Comparison of ENCODE assay signal across 8 cellular contexts in the genomic region with DNA sequence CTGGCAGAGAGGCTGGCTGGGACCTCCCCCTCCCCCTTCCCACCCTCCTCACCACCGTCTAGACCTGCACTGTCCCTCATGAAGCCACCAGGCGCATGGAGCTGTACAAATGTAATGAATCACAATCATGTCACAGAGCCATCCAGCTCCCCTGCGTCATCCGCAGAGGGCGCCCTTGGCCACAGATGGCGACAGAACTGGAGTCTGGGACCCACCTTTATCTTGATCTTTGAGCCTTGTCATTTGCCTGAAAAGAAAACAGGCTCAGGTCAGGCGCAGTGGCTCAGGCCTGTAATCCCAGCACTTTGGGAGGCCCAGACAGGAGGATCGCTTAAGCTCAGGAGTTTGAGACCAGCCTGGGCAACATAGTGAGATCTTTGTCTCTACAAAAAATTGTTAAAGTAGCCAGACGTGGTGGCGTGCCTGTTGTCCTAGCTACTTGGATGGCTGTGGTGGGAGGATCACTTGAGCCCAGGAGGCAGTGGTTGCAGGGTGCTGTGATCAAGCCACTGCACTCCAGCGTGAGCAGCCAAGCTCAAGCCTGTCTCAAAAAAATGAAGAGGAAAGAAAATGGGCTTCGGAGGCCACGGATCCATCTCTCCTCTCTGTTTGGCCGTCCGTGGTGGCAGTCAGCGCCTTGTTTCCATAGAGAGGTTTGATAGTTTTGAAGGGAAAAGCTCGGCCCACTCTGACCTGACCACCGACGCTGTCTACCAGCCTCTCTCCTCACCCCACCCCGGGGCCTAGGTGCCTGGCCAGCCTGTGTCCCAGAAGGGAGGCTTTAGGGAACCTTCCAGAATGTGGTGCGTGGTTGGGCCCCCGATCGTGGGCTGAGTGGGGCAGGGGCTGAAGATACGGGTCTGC. TPM values are rescaled to one million over a fixed set of nuclear protein-coding genes. Genes with fewer than 3 reads are reported as not detected.
DNase-seq lines count a peak whose midpoint lies in the region; ATAC-seq and TF ChIP-seq lines count a peak whose summit lies in the region.

No MANE protein-coding gene starts in this region.

- H3K9me3 ChIP-seq in H9 (ENCODE audit: control insufficient read depth, low read depth, low read length) (no peaks in the 10 kb centered on the region), liver (ENCODE audit: control insufficient read depth in 4 of 4, low read length in 3 of 4) (no peaks in the 10 kb centered on the region), left lung (no peaks in the 10 kb centered on the region)

- H4K20me1 ChIP-seq in H9 (ENCODE audit: control insufficient read depth, insufficient read depth, insufficient read length), result no peaks in the 10 kb centered on the region

- H3K27ac Mint-ChIP-seq in H9, result peak overlapping the region in 2 of 3 experiments; percentile 82 to 83; a peak in 4 of 7 replicates
- H3K27ac Mint-ChIP-seq in activated T-helper 2 cell treated with anti-CD3 and anti-CD28 coated beads, Interferon-gamma antibody, Interleukin-2, Interleukin-4, amounts not matched to agents 10 μg/mL and 5 μg/mL and 100 μg/mL, durations not matched to agents 14 hours and 24 hours and 36 hours, result no peak overlapping the region

- H3K4me1 Mint-ChIP-seq in H9, result peaks cover 10 to 14% of the 10 kb centered on the region in 2 experiments
- H3K4me1 Mint-ChIP-seq in activated T-helper 2 cell treated with anti-CD3 and anti-CD28 coated beads, Interferon-gamma antibody, Interleukin-2, Interleukin-4, amounts not matched to agents 10 μg/mL and 5 μg/mL and 100 μg/mL, durations not matched to agents 14 hours and 24 hours and 36 hours (ENCODE audit: low read depth), result no peaks in the 10 kb centered on the region

- no peaks in the 10 kb centered on the region for H3K36me3 ChIP-seq in liver (ENCODE audit: control insufficient read depth in 4 of 4, insufficient read depth in 3 of 4, low read depth in 1 of 4, low read length in 3 of 4)
- H3K36me3 ChIP-seq in left lung, result no peaks in the 10 kb centered on the region

- H4K8ac ChIP-seq in H9 (replicated peaks; ENCODE audit: insufficient read length, low read depth, low read length), result no peak overlapping the region

- H3K79me2 ChIP-seq in H9 (ENCODE audit: insufficient read depth, low read length), result no peaks in the 10 kb centered on the region

- H3K27me3 ChIP-seq in H9 (ENCODE audit: insufficient read depth, low read length), result no peaks in the 10 kb centered on the region
- H3K27me3 ChIP-seq in liver (ENCODE audit: control insufficient read depth in 4 of 4, insufficient read depth in 4 of 4, low read length in 3 of 4), result no peaks in the 10 kb centered on the region
- H3K27me3 ChIP-seq in left lung, result peaks cover 6 to 28% of the 10 kb centered on the region in 2 donors

- intact Hi-C loops in activated T-helper 2 cell treated with anti-CD3 and anti-CD28 coated beads, Interferon-gamma antibody, Interleukin-2, Interleukin-4, amounts not matched to agents 10 μg/mL and 5 μg/mL and 100 μg/mL, durations not matched to agents 14 hours and 24 hours and 36 hours (cut with micrococcal nuclease), result no loop called here
- intact Hi-C loops in left lung (cut with DNase I), result no loop called here

- peak; percentile 75 for DNase-seq in Daoy (ENCODE audit: low read depth)
- DNase-seq in H9, result peak; percentile 77
- peak; percentile 28 for DNase-seq in NCI-H524 treated with DMSO at 0.1 percent for 48 hours (lab: John Stamatoyannopoulos, UW)
- peak; percentile 52 for DNase-seq in activated T-helper 2 cell treated with anti-CD3 and anti-CD28 coated beads, Interferon-gamma antibody, Interleukin-2, Interleukin-4, amounts not matched to agents 10 μg/mL and 5 μg/mL and 100 μg/mL, durations not matched to agents 14 hours and 24 hours and 36 hours (ENCODE audit: low spot score)
- no peak for DNase-seq in left lung
- DNase-seq in hepatic stellate cell (ENCODE audit: low spot score), result no peak

- H4K91ac ChIP-seq in H9 (ENCODE audit: insufficient read length, low read depth, low read length), result no peak overlapping the region

- H3K4me3 ChIP-seq in liver (ENCODE audit: low read depth in 1 of 3, low read length in 3 of 3) (no peak overlapping the region), left lung (no peak overlapping the region)

- no peaks in the 10 kb centered on the region for H3K79me1 ChIP-seq in H9 (ENCODE audit: insufficient read depth, low read depth, low read length, poor library complexity, severe bottlenecking)

- TF ChIP-seq RAD21 in liver (IDR thresholded peaks at IDR 0.05), result peak; percentile 74 to 77

- H2BK12ac ChIP-seq in H9 (ENCODE audit: insufficient read length, low read depth, low read length), result no peak overlapping the region

- H3K9me3 Mint-ChIP-seq in H9, result no peaks in the 10 kb centered on the region
- no peaks in the 10 kb centered on the region for H3K9me3 Mint-ChIP-seq in activated T-helper 2 cell treated with anti-CD3 and anti-CD28 coated beads, Interferon-gamma antibody, Interleukin-2, Interleukin-4, amounts not matched to agents 10 μg/mL and 5 μg/mL and 100 μg/mL, durations not matched to agents 14 hours and 24 hours and 36 hours

- no peak for ATAC-seq in left lung
- no peak for ATAC-seq in GM21737 (IDR thresholded peaks at IDR 0.05; ENCODE audit: unreplicated experiment)

- no CpG with 5 or more reads among the region's 24 CpGs for WGBS in H9 (ENCODE audit: extremely low coverage, insufficient read length, low lambda C conversion rate)
- WGBS in liver, result 82% methylated on average over 24 of the region's 24 CpGs

- H3K14ac ChIP-seq in H9 (ENCODE audit: insufficient read depth, low read length), result no peak overlapping the region

- H2BK20ac ChIP-seq in H9 (ENCODE audit: low read depth, low read length, poor library complexity, severe bottlenecking), result no peak overlapping the region

- no peak overlapping the region for H3K18ac ChIP-seq in H9 (ENCODE audit: insufficient read length, low read depth, low read length)

- H3T11ph ChIP-seq in H9 (ENCODE audit: low read length), result no peak overlapping the region

- no peak overlapping the region for H2BK120ac ChIP-seq in H9 (ENCODE audit: low read depth, low read length, poor library complexity, severe bottlenecking)

- H2BK5ac ChIP-seq in H9 (ENCODE audit: insufficient read length, low read length), result no peak overlapping the region

- no peak overlapping the region for H2AFZ ChIP-seq in H9 (ENCODE audit: low read length)

- peaks cover 0 to 5% (median 0%) of the 10 kb centered on the region in 3 experiments; a peak in 2 of 7 replicates for H3K36me3 Mint-ChIP-seq in H9 (ENCODE audit: insufficient read depth in 1 of 3, low read depth in 3 of 3)
- H3K36me3 Mint-ChIP-seq in activated T-helper 2 cell treated with anti-CD3 and anti-CD28 coated beads, Interferon-gamma antibody, Interleukin-2, Interleukin-4, amounts not matched to agents 10 μg/mL and 5 μg/mL and 100 μg/mL, durations not matched to agents 14 hours and 24 hours and 36 hours (ENCODE audit: low read depth), result no peaks in the 10 kb centered on the region

- H4K5ac ChIP-seq in H9 (ENCODE audit: insufficient read length, low read depth, low read length), result no peak overlapping the region

- no peak overlapping the region for H2AK5ac ChIP-seq in H9 (ENCODE audit: insufficient read length, low read length)

- H3K27me3 Mint-ChIP-seq in H9 (ENCODE audit: low read depth), result no peaks in the 10 kb centered on the region
- H3K27me3 Mint-ChIP-seq in activated T-helper 2 cell treated with anti-CD3 and anti-CD28 coated beads, Interferon-gamma antibody, Interleukin-2, Interleukin-4, amounts not matched to agents 10 μg/mL and 5 μg/mL and 100 μg/mL, durations not matched to agents 14 hours and 24 hours and 36 hours (ENCODE audit: low read depth), result peaks cover 9% of the 10 kb centered on the region

- H3K27ac ChIP-seq in H9 (ENCODE audit: insufficient read length, low read depth, low read length) (no peak overlapping the region), liver (ENCODE audit: low read depth in 1 of 2, low read length in 2 of 2) (no peak overlapping the region), left lung (no peak overlapping the region)

- TF ChIP-seq CTCF in H9 (conservative IDR thresholded peaks at IDR 0.05), result peak; percentile 58
- TF ChIP-seq CTCF in liver (IDR thresholded peaks at IDR 0.05; ENCODE audit: low read depth, low read length, missing input control), result peak; percentile 39
- TF ChIP-seq CTCF in left lung (IDR thresholded peaks at IDR 0.05), result no peak

- no peak overlapping the region for H3K4me2 ChIP-seq in H9 (ENCODE audit: insufficient read depth, insufficient read length, low read length)

- H3K56ac ChIP-seq in H9 (ENCODE audit: insufficient read length, low read depth, low read length), result no peak overlapping the region

- H2BK15ac ChIP-seq in H9 (ENCODE audit: low read depth, low read length), result no peak overlapping the region

- H3K23ac ChIP-seq in H9 (ENCODE audit: insufficient read length, low read depth, low read length), result no peak overlapping the region

- peak overlapping the region in 1 of 2 experiments; percentile 40; a peak in 2 of 5 replicates for H3K4me3 Mint-ChIP-seq in H9
- H3K4me3 Mint-ChIP-seq in activated T-helper 2 cell treated with anti-CD3 and anti-CD28 coated beads, Interferon-gamma antibody, Interleukin-2, Interleukin-4, amounts not matched to agents 10 μg/mL and 5 μg/mL and 100 μg/mL, durations not matched to agents 14 hours and 24 hours and 36 hours (ENCODE audit: low read depth), result no peak overlapping the region

- H3K4ac ChIP-seq in H9 (ENCODE audit: low read depth, low read length), result no peak overlapping the region

- H3K23me2 ChIP-seq in H9 (ENCODE audit: insufficient read length, low read depth, low read length, poor library complexity, severe bottlenecking), result no peaks in the 10 kb centered on the region

- H3K4me1 ChIP-seq in H9 (ENCODE audit: insufficient read depth, low read length) (no peaks in the 10 kb centered on the region; the same call in 1 of the 2 replicates), liver (ENCODE audit: control insufficient read depth in 4 of 4, insufficient read depth in 4 of 4, low read length in 3 of 4) (peaks cover 2 to 17% (median 7%) of the 10 kb centered on the region in 4 donors), left lung (peaks cover 16 to 19% of the 10 kb centered on the region in 2 donors)

- H3K9ac ChIP-seq in H9 (ENCODE audit: extremely low read depth, insufficient read length, low read length), result no peak overlapping the region
- H3K9ac ChIP-seq in liver (ENCODE audit: low read depth in 1 of 2, low read length in 2 of 2), result no peak overlapping the region

RNA-seq across cellular contexts. Expression of a gene that starts 6.2 kb away (rescaled TPM):
- total RNA-seq in Daoy (2014; rRNA removed; shearing (Covaris generic)), result 0.97 and 6.1 TPM in 2 replicates
- total RNA-seq in H9 (2021) (137 and 150 TPM in 2 replicates), liver (under 1 TPM; 0.92 to 0.98 TPM), left lung (1 to 10 TPM; 2.3 to 2.6 TPM)
- 0.27 and 0.32 TPM in 2 replicates for total RNA-seq in activated T-helper 2 cell treated with anti-CD3 and anti-CD28 coated beads, Interferon-gamma antibody, Interleukin-2, Interleukin-4, amounts not matched to agents 10 μg/mL and 5 μg/mL and 100 μg/mL, durations not matched to agents 14 hours and 24 hours and 36 hours
- polyA plus RNA-seq in liver, result 1 to 10 TPM; 1.2 to 2.0 TPM

RNA-seq across cellular contexts. Expression of a gene that starts 18.4 kb away (rescaled TPM):
- total RNA-seq in Daoy (2014; rRNA removed; shearing (Covaris generic)), result 44.2 and 55.0 TPM in 2 replicates
- total RNA-seq in H9 (2021), result 33.0 and 33.1 TPM in 2 replicates
- 54.3 and 55.7 TPM in 2 replicates for total RNA-seq in activated T-helper 2 cell treated with anti-CD3 and anti-CD28 coated beads, Interferon-gamma antibody, Interleukin-2, Interleukin-4, amounts not matched to agents 10 μg/mL and 5 μg/mL and 100 μg/mL, durations not matched to agents 14 hours and 24 hours and 36 hours
- 10 to 100 TPM; 22.8 to 59.4 TPM for total RNA-seq in liver
- 10 to 100 TPM in 1 of 2 donors, 1 to 10 TPM in 1; 5.9 to 35.9 TPM for polyA plus RNA-seq in liver
- 10 to 100 TPM; 40.9 to 58.3 TPM for total RNA-seq in left lung

RNA-seq across cellular contexts. Expression of a gene that starts 26.7 kb away (rescaled TPM):
- 22.4 and 27.1 TPM in 2 replicates for total RNA-seq in Daoy (2014; rRNA removed; shearing (Covaris generic))
- total RNA-seq in H9 (2021) (14.6 and 16.3 TPM in 2 replicates), liver (1 to 10 TPM; 4.5 to 6.6 TPM), left lung (10 to 100 TPM in 1 of 2 donors, 1 to 10 TPM in 1; 6.1 to 10.1 TPM)
- total RNA-seq in activated T-helper 2 cell treated with anti-CD3 and anti-CD28 coated beads, Interferon-gamma antibody, Interleukin-2, Interleukin-4, amounts not matched to agents 10 μg/mL and 5 μg/mL and 100 μg/mL, durations not matched to agents 14 hours and 24 hours and 36 hours, result 17.9 and 18.2 TPM in 2 replicates
- 1 to 10 TPM; 5.2 to 6.8 TPM for polyA plus RNA-seq in liver

RNA-seq across cellular contexts. Expression of a gene that starts 38.6 kb away (rescaled TPM):
- 11.7 and 12.6 TPM in 2 replicates for total RNA-seq in Daoy (2014; rRNA removed; shearing (Covaris generic))
- total RNA-seq in H9 (2021), result 15.9 and 16.4 TPM in 2 replicates
- 5.7 and 7.1 TPM in 2 replicates for total RNA-seq in activated T-helper 2 cell treated with anti-CD3 and anti-CD28 coated beads, Interferon-gamma antibody, Interleukin-2, Interleukin-4, amounts not matched to agents 10 μg/mL and 5 μg/mL and 100 μg/mL, durations not matched to agents 14 hours and 24 hours and 36 hours
- total RNA-seq in liver, result 1 to 10 TPM; 2.0 to 3.8 TPM
- 1 to 10 TPM in 1 of 2 donors, under 1 TPM in 1; 0.79 to 2.4 TPM for polyA plus RNA-seq in liver
- 1 to 10 TPM; 7.4 to 8.5 TPM for total RNA-seq in left lung

Comparison
In these comparisons a context has a peak if more than half of its experiments do, and no peak if none do; other contexts are left out.
1. DNase-seq: peak in Daoy (single experiment), H9 (single experiment), NCI-H524 treated with DMSO at 0.1 percent for 48 hours (single experiment) and activated T-helper 2 cell treated with anti-CD3 and anti-CD28 coated beads, Interferon-gamma antibody, Interleukin-2, Interleukin-4, amounts not matched to agents 10 μg/mL and 5 μg/mL and 100 μg/mL, durations not matched to agents 14 hours and 24 hours and 36 hours (single experiment); none in left lung (0 of 2) and hepatic stellate cell (single experiment).
2. CTCF ChIP-seq: peak in H9 (single experiment) and liver (single experiment); none in left lung (0 of 2).
3. RNA of a gene that starts 6.2 kb away (total RNA-seq): 137 to 150 TPM in H9; 2.3 to 2.6 TPM in left lung, 0.92 to 0.98 TPM in liver, 0.97 to 6.1 TPM in Daoy and 0.27 to 0.32 TPM in activated T-helper 2 cell treated with anti-CD3 and anti-CD28 coated beads, Interferon-gamma antibody, Interleukin-2, Interleukin-4, amounts not matched to agents 10 μg/mL and 5 μg/mL and 100 μg/mL, durations not matched to agents 14 hours and 24 hours and 36 hours; every median in the first group is over 10 times any median in the second.